In the genomic region with DNA sequence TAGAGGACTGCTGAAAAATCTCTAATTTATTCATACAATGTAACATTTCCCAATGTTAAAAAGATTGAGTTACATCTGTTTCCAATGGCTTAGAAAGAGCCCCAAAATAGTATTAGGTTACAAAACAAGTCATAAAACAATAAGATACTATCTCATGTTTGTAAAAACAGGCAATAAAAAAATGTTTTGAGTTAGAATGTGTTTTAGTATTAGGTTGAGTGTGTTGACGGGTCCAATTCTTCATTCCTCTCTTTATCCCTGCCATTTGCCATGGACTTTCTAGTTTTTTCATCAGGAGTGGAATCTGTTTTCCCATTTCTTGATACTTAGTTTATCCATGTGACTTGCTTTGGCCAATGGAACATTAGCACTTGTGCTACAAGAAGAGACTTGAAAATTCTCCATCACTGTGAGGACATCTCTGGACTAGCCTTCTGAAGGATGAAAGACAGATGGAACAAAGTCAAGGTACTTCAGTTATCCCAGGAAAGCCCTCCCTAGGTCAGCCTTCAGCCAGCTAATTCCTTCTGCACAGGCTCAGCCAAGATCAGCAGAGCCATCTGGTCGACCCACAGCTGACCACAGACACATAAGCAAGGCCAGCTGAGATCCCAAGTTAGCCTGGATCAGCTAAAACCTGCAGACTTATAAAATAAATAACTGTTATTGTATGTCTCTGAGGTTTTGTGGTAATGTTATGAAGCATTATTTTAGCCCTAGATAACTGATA, we compare ENCODE assay signal across 22 cellular contexts.
DNase-seq lines count a peak whose midpoint lies in the region; FAIRE-seq lines count a peak whose summit lies in the region.
"Had no signal": no experiment of that assay in that cellular context is flagged by ENCODE, and none has a peak within 500 bp of the region (broad histone marks: within the 10 kb centered on the region; RNA-seq: fewer than 3 reads in every experiment).

No MANE protein-coding gene starts in this region.

- DNase-seq in CMK (ENCODE audit: low read depth) (peak; percentile 27), M059J (ENCODE audit: low read depth) (peak; percentile 75), non-pigmented ciliary epithelial cell (ENCODE audit: low read depth) (peak; percentile 54), DMS114 treated with DMSO at 0.1 percent for 48 hours (lab: John Stamatoyannopoulos, UW; ENCODE audit: unreplicated experiment) (no peak), kidney glomerular epithelial cell (lab: John Stamatoyannopoulos, UW) (no peak), SW480 (ENCODE audit: low spot score) (no peak), HuH-7 (ENCODE audit: low spot score) (no peak)
- DNase-seq: activated CD4-positive, CD25-positive, alpha-beta regulatory T cell treated with anti-CD3 and anti-CD28 coated beads, Interleukin-2, amount 50 U/mL, for 72 hours; activated naive CD8-positive, alpha-beta T cell treated with anti-CD3 and anti-CD28 coated beads for 36 hours; AML-193; Calu3; dermis blood vessel endothelial cell; GOT3; head of caudate nucleus; NCI-H1694 treated with DMSO at 0.1 percent for 48 hours; NCI-H2227 treated with DMSO at 0.1 percent for 48 hours; nucleus accumbens; retina; T-helper 9 cell had no signal

- FAIRE-seq in endometrium (lab: Jason Lieb, UNC) = peak; percentile 99
- FAIRE-seq: bronchial epithelial cell, HepG2 had no signal

Comparison
In these comparisons a context has a peak if more than half of its experiments do, and no peak if none do; other contexts are left out.
1. DNase-seq: peak in CMK (single experiment), M059J (single experiment) and non-pigmented ciliary epithelial cell (single experiment); none in DMS114 treated with DMSO at 0.1 percent for 48 hours (single experiment), kidney glomerular epithelial cell (single experiment), SW480 (single experiment) and HuH-7 (single experiment).